12 cellular contexts compared by ENCODE assay signal in the genomic region with DNA sequence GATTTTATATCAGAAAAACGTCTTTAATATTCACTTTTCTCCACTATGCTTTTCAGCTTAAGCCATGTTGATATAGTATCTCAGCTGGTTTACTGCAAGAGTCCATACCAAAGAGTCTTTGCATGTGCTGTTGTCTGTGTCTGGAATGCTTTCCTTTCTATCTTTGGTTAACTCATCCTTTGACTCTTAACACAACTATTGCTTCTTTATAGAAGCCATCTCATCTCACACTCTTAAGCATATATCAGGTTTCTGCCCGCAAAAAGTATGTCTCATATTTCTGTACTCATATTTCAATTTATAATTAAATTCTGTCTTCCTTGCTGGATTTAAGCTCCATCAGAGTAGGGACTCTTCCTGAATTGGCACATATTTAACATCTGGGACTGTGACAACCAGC.
"Had no signal": no experiment of that assay in that cellular context is flagged by ENCODE, and none has a peak within 500 bp of the region (broad histone marks: within the 10 kb centered on the region; RNA-seq: fewer than 3 reads in every experiment).

No MANE protein-coding gene starts in this region.

- H2AFZ ChIP-seq: hepatocyte had no signal

- H3K27ac ChIP-seq: hepatocyte, upper lobe of left lung had no signal

- H3K4me2 ChIP-seq: hepatocyte had no signal

- ATAC-seq: left ventricle myocardium superior had no signal

- FAIRE-seq: bronchial epithelial cell, colon had no signal

- DNase-seq: activated CD4-positive, alpha-beta T cell treated with anti-CD3 and anti-CD28 coated beads, Interleukin-2, amount 50 U/mL, for 4 hours; activated CD4-positive, CD25-positive, alpha-beta regulatory T cell treated with anti-CD3 and anti-CD28 coated beads, Interleukin-2, amount 50 U/mL, for 72 hours; activated gamma-delta T cell; activated T-cell treated with anti-CD3 and anti-CD28 coated beads, Interleukin-2, amount 50 U/mL, for 48 hours; anterior cingulate cortex; left ventricle myocardium superior; mesenchymal stem cell; stimulated activated CD4-positive, alpha-beta T cell treated with anti-CD3 and anti-CD28 coated beads, Interleukin-4, amount 100 ng/mL, for 1 hour; upper lobe of left lung had no signal

- H3K9me3 ChIP-seq: upper lobe of left lung had no signal

- H3K4me1 ChIP-seq: upper lobe of left lung had no signal

- H3K27me3 ChIP-seq: hepatocyte, upper lobe of left lung had no signal

- H3K36me3 ChIP-seq: upper lobe of left lung had no signal

- H3K4me3 ChIP-seq: hepatocyte, upper lobe of left lung had no signal
